12 cellular contexts compared by ENCODE assay signal in genomic region chr3:127748754-127749327, GRCh38.
DNase-seq lines count a peak whose midpoint lies in the region; ATAC-seq, FAIRE-seq and TF ChIP-seq lines count a peak whose summit lies in the region.
"Had no signal": no experiment of that assay in that cellular context is flagged by ENCODE, and none has a peak within 500 bp of the region (broad histone marks: within the 10 kb centered on the region; RNA-seq: fewer than 3 reads in every experiment).

No MANE protein-coding gene starts in this region.

- H3K4me3 Mint-ChIP-seq in activated CD4-positive, alpha-beta T cell treated with anti-CD3 and anti-CD28 coated beads, Interleukin-2, amount 10 ng/mL, durations not matched to agents 7 days and 5 days, result no peak overlapping the region
- H3K4me3 Mint-ChIP-seq in activated naive CD8-positive, alpha-beta T cell treated with anti-CD3 and anti-CD28 coated beads for 36 hours, result no peak overlapping the region
- H3K4me3 Mint-ChIP-seq: activated CD4-positive, alpha-beta T cell treated with anti-CD3 and anti-CD28 coated beads for 36 hours; activated naive CD8-positive, alpha-beta T cell treated with anti-CD3 and anti-CD28 coated beads, Interleukin-2, amount 10 ng/mL, durations not matched to agents 7 days and 5 days had no signal

- H3K4me2 ChIP-seq in HepG2 (ENCODE audit: low read depth, low read length) (no peak overlapping the region), neuronal stem cell (ENCODE audit: insufficient read depth, low read length, poor library complexity, severe bottlenecking) (no peak overlapping the region)

- H2BK12ac ChIP-seq in neuronal stem cell (ENCODE audit: low read length), result no peak overlapping the region

- TF ChIP-seq EP300 in HepG2 (IDR thresholded peaks at IDR 0.05; ENCODE audit: low read depth in 2 of 2, low read length in 2 of 2), result no peak
- TF ChIP-seq EP300 in HepG2 (CRISPR knock-in tag; IDR thresholded peaks at IDR 0.05; ENCODE audit: borderline replicate concordance), result no peak

- intact Hi-C loops in right lobe of liver (cut with DNase I) (no loop called here), HepG2 (cut with micrococcal nuclease; ENCODE audit: unreplicated experiment) (no loop called here)

- H3K9me3 Mint-ChIP-seq in activated CD4-positive, alpha-beta T cell treated with anti-CD3 and anti-CD28 coated beads, Interleukin-2, amount 10 ng/mL, durations not matched to agents 7 days and 5 days, result no peaks in the 10 kb centered on the region
- H3K9me3 Mint-ChIP-seq in activated naive CD8-positive, alpha-beta T cell treated with anti-CD3 and anti-CD28 coated beads for 36 hours, result no peaks in the 10 kb centered on the region
- H3K9me3 Mint-ChIP-seq: activated naive CD8-positive, alpha-beta T cell treated with anti-CD3 and anti-CD28 coated beads, Interleukin-2, amount 10 ng/mL, durations not matched to agents 7 days and 5 days had no signal

- TF ChIP-seq RAD21 in HepG2 (CRISPR knock-in tag; IDR thresholded peaks at IDR 0.05), result no peak

- no peak overlapping the region for H3K4ac ChIP-seq in neuronal stem cell (ENCODE audit: low read length)

- no peak overlapping the region for H2AFZ ChIP-seq in HepG2 (ENCODE audit: low read length)
- no peak overlapping the region for H2AFZ ChIP-seq in neuronal stem cell (ENCODE audit: low read length)

- no peaks in the 10 kb centered on the region for H3K79me1 ChIP-seq in neuronal stem cell (ENCODE audit: low read depth, low read length)

- H2BK15ac ChIP-seq in neuronal stem cell (ENCODE audit: low read length), result no peak overlapping the region

- H4K8ac ChIP-seq in neuronal stem cell (ENCODE audit: low read depth, low read length), result no peak overlapping the region

- H3K4me1 Mint-ChIP-seq in activated CD4-positive, alpha-beta T cell treated with anti-CD3 and anti-CD28 coated beads, Interleukin-2, amount 10 ng/mL, durations not matched to agents 7 days and 5 days, result peaks cover 4% of the 10 kb centered on the region
- H3K4me1 Mint-ChIP-seq in activated naive CD8-positive, alpha-beta T cell treated with anti-CD3 and anti-CD28 coated beads for 36 hours, result peaks cover 21% of the 10 kb centered on the region

- 81% methylated on average over 6 of the region's 9 CpGs for WGBS in right lobe of liver (ENCODE audit: insufficient coverage, low coverage, low lambda C conversion rate, missing lambda C conversion rate)
- WGBS in HepG2 (ENCODE audit: low lambda C conversion rate), result 41% methylated on average over 9 of the region's 9 CpGs
- no CpG with 5 or more reads among the region's 9 CpGs for whole genome bisulfite sequencing in neuronal stem cell (ENCODE audit: extremely low coverage in 2 of 2, insufficient read length in 2 of 2, insufficient replicate concordance in 1 of 2), 2 donors

- no peaks in the 10 kb centered on the region for H3K36me3 Mint-ChIP-seq in activated CD4-positive, alpha-beta T cell treated with anti-CD3 and anti-CD28 coated beads, Interleukin-2, amount 10 ng/mL, durations not matched to agents 7 days and 5 days (ENCODE audit: low read depth)
- H3K36me3 Mint-ChIP-seq in activated naive CD8-positive, alpha-beta T cell treated with anti-CD3 and anti-CD28 coated beads for 36 hours, result no peaks in the 10 kb centered on the region
- H3K36me3 Mint-ChIP-seq: activated naive CD8-positive, alpha-beta T cell treated with anti-CD3 and anti-CD28 coated beads, Interleukin-2, amount 10 ng/mL, durations not matched to agents 7 days and 5 days had no signal

- H4K20me1 ChIP-seq in HepG2 (ENCODE audit: insufficient read depth, low read length), result no peaks in the 10 kb centered on the region

- H3K4me1 ChIP-seq in right lobe of liver, result peaks cover 0 to 11% (median 5%) of the 10 kb centered on the region in 4 donors
- H3K4me1 ChIP-seq in HepG2 (ENCODE audit: insufficient read depth, low read length), result no peaks in the 10 kb centered on the region
- H3K4me1 ChIP-seq in neuronal stem cell (ENCODE audit: control insufficient read depth in 2 of 2, insufficient read depth in 1 of 2, low read depth in 1 of 2, low read length in 2 of 2), result peaks cover 4 to 16% of the 10 kb centered on the region in 2 donors

- H3K27ac ChIP-seq in right lobe of liver (no peak overlapping the region), HepG2 (ENCODE audit: extremely low read length, insufficient read depth, low read length) (no peak overlapping the region), neuronal stem cell (replicated peaks; ENCODE audit: low read length) (no peak overlapping the region)

- H3K23ac ChIP-seq in neuronal stem cell (ENCODE audit: low read depth, low read length, poor library complexity), result no peak overlapping the region

- H3K27me3 Mint-ChIP-seq in activated CD4-positive, alpha-beta T cell treated with anti-CD3 and anti-CD28 coated beads, Interleukin-2, amount 10 ng/mL, durations not matched to agents 7 days and 5 days, result peaks cover 8% of the 10 kb centered on the region
- peaks cover 9% of the 10 kb centered on the region for H3K27me3 Mint-ChIP-seq in activated naive CD8-positive, alpha-beta T cell treated with anti-CD3 and anti-CD28 coated beads for 36 hours

- TF ChIP-seq CTCF in right lobe of liver (IDR thresholded peaks at IDR 0.05), result no peak
- no peak for TF ChIP-seq CTCF in HepG2 (CRISPR knock-in tag; IDR thresholded peaks at IDR 0.05)
- TF ChIP-seq CTCF in fibroblast of mammary gland (conservative IDR thresholded peaks at IDR 0.05; ENCODE audit: control insufficient read depth, insufficient read depth, low read depth, low read length), result no peak

- no peak overlapping the region for H2BK5ac ChIP-seq in neuronal stem cell (ENCODE audit: low read length)

- no TSS peak for BruUV-seq in HepG2 (replicated peaks; lab: Mats Ljungman, UMichigan)

- DNase-seq in right lobe of liver, result peak in 1 of 3 donors; percentile 71
- DNase-seq in HepG2 (ENCODE audit: low spot score), result no peak
- peak; percentile 41 for DNase-seq in fibroblast of mammary gland (ENCODE audit: low read depth)
- no peak for DNase-seq in neuronal stem cell (ENCODE audit: low spot score)
- no peak for DNase-seq in activated CD4-positive, alpha-beta T cell treated with anti-CD3 and anti-CD28 coated beads, Interleukin-2, amount 10 ng/mL, durations not matched to agents 7 days and 5 days
- DNase-seq in NCI-H1436 (lab: John Stamatoyannopoulos, UW), result no peak
- DNase-seq in kidney glomerular epithelial cell (lab: John Stamatoyannopoulos, UW), result no peak
- no peak for DNase-seq in activated naive CD8-positive, alpha-beta T cell treated with anti-CD3 and anti-CD28 coated beads for 36 hours
- DNase-seq: activated CD4-positive, alpha-beta T cell treated with anti-CD3 and anti-CD28 coated beads for 36 hours; activated naive CD8-positive, alpha-beta T cell treated with anti-CD3 and anti-CD28 coated beads, Interleukin-2, amount 10 ng/mL, durations not matched to agents 7 days and 5 days; NCI-H1930; stimulated activated naive CD4-positive, alpha-beta T cell had no signal

- POLR2A ChIA-PET in HepG2 (lab: Yijun Ruan, JAX), result no interaction called here
- POLR2A ChIA-PET in activated CD4-positive, alpha-beta T cell treated with anti-CD3 and anti-CD28 coated beads, Interleukin-2, amount 10 ng/mL, durations not matched to agents 7 days and 5 days (lab: Charles Lee), result interaction anchor here (0.6 kb wide), 1 partner anchor 51 kb away, joined by 3 read pairs; no protein-coding TSS in a partner anchor

- in situ Hi-C loops in HepG2 (cut with HindIII; ENCODE audit: extremely low pct_ligation_motif_present, low pct_unique_long_range_greater_than_20kb), result no loop called here

- TF ChIP-seq POLR2A in right lobe of liver (IDR thresholded peaks at IDR 0.05) (no peak), HepG2 (IDR thresholded peaks at IDR 0.05; ENCODE audit: insufficient read depth in 1 of 2, low read depth in 2 of 2, low read length in 2 of 2) (no peak)

- no peak overlapping the region for H3K14ac ChIP-seq in neuronal stem cell (ENCODE audit: low read length)

- H3K4me3 ChIP-seq in right lobe of liver (no peak overlapping the region), HepG2 (replicated peaks in 1 of 3; ENCODE audit: insufficient read depth in 1 of 3, low read depth in 2 of 3, low read length in 3 of 3) (no peak overlapping the region), fibroblast of mammary gland (ENCODE audit: control insufficient read depth, low read depth, low read length) (no peak overlapping the region), neuronal stem cell (ENCODE audit: low read length in 2 of 2) (no peak overlapping the region)

- CTCF ChIA-PET in HepG2 (lab: Yijun Ruan, JAX; ENCODE audit: low intra/inter-chr PET ratio, low total read pairs), result no interaction called here
- CTCF ChIA-PET in activated CD4-positive, alpha-beta T cell treated with anti-CD3 and anti-CD28 coated beads, Interleukin-2, amount 10 ng/mL, durations not matched to agents 7 days and 5 days (lab: Charles Lee), result interaction anchor here (1.4 to 3.3 kb wide), 2 partner anchors 11 to 12 kb away, joined by 3 to 8 read pairs; no protein-coding TSS in a partner anchor

- peaks cover 0 to 6% (median 0%) of the 10 kb centered on the region in 4 donors for H3K36me3 ChIP-seq in right lobe of liver
- no peaks in the 10 kb centered on the region for H3K36me3 ChIP-seq in HepG2 (replicated peaks in 1 of 2; ENCODE audit: control insufficient read depth in 1 of 2, insufficient read depth in 2 of 2, low read length in 2 of 2)
- no peaks in the 10 kb centered on the region for H3K36me3 ChIP-seq in neuronal stem cell (replicated peaks in 1 of 2; ENCODE audit: control insufficient read depth in 2 of 2, insufficient read depth in 2 of 2, low read length in 2 of 2)

- H2AK5ac ChIP-seq in neuronal stem cell (ENCODE audit: low read depth, low read length), result peak overlapping the region; percentile 56

- H3K9ac ChIP-seq in HepG2 (ENCODE audit: insufficient read depth, low read depth, low read length), result no peak overlapping the region
- H3K9ac ChIP-seq in neuronal stem cell (ENCODE audit: low read depth, low read length, poor library complexity), result no peak overlapping the region

- no peak overlapping the region for H2BK120ac ChIP-seq in neuronal stem cell (ENCODE audit: low read depth, low read length)

- H3K27ac Mint-ChIP-seq in activated CD4-positive, alpha-beta T cell treated with anti-CD3 and anti-CD28 coated beads, Interleukin-2, amount 10 ng/mL, durations not matched to agents 7 days and 5 days, result no peak overlapping the region
- no peak overlapping the region for H3K27ac Mint-ChIP-seq in activated naive CD8-positive, alpha-beta T cell treated with anti-CD3 and anti-CD28 coated beads for 36 hours
- H3K27ac Mint-ChIP-seq: activated CD4-positive, alpha-beta T cell treated with anti-CD3 and anti-CD28 coated beads for 36 hours; activated naive CD8-positive, alpha-beta T cell treated with anti-CD3 and anti-CD28 coated beads, Interleukin-2, amount 10 ng/mL, durations not matched to agents 7 days and 5 days had no signal

- no peak overlapping the region for H3K18ac ChIP-seq in neuronal stem cell (ENCODE audit: low read length)

- H3K9me3 ChIP-seq in right lobe of liver, result no peaks in the 10 kb centered on the region
- no peaks in the 10 kb centered on the region for H3K9me3 ChIP-seq in HepG2 (ENCODE audit: low read length)
- no peaks in the 10 kb centered on the region for H3K9me3 ChIP-seq in neuronal stem cell (replicated peaks in 1 of 2; ENCODE audit: control insufficient read depth in 2 of 2, insufficient read depth in 1 of 2, low read depth in 1 of 2, low read length in 2 of 2)

- ATAC-seq in right lobe of liver (peak; percentile 62 to 76 (median 68)), HepG2 (no peak)
- ATAC-seq: activated CD4-positive, alpha-beta T cell treated with anti-CD3 and anti-CD28 coated beads for 36 hours had no signal

- no peak for FAIRE-seq in HepG2 (lab: Jason Lieb, UNC)

- no peaks in the 10 kb centered on the region for H3K79me2 ChIP-seq in HepG2 (ENCODE audit: insufficient read depth, low read length)

- H3K27me3 ChIP-seq in right lobe of liver (no peaks in the 10 kb centered on the region), HepG2 (ENCODE audit: control insufficient read depth in 1 of 2, insufficient read depth in 2 of 2, low read length in 2 of 2) (peaks cover 2 to 34% of the 10 kb centered on the region in 2 experiments; a peak in 3 of 5 replicates), neuronal stem cell (ENCODE audit: control insufficient read depth in 3 of 3, insufficient read depth in 3 of 3, low read depth in 1 of 3, low read length in 3 of 3) (peaks cover 0 to 13% (median 0%) of the 10 kb centered on the region in 3 experiments)

- no peak overlapping the region for H4K91ac ChIP-seq in neuronal stem cell (ENCODE audit: low read depth, low read length, poor library complexity)
